2 cellular contexts compared by ENCODE assay signal in genomic region chr1:23481026-23481597, GRCh38.
TF ChIP-seq lines count a peak whose summit lies in the region.

No MANE protein-coding gene starts in this region.

TF ChIP-seq in HepG2, 621 proteins besides CTCF, POLR2A, EP300 and RAD21:
- TF ChIP-seq CREM (IDR thresholded peaks at IDR 0.05) (no peak), CREM (CRISPR knock-in tag; IDR thresholded peaks at IDR 0.05) (no peak), ZNF770 (CRISPR knock-in tag; IDR thresholded peaks at IDR 0.05) (no peak), MLXIP (CRISPR knock-in tag; IDR thresholded peaks at IDR 0.05; ENCODE audit: borderline replicate concordance) (no peak), RBM22 (optimal IDR thresholded peaks at IDR 0.05; ENCODE audit: low read length) (no peak), ZFP82 (CRISPR knock-in tag; IDR thresholded peaks at IDR 0.05; ENCODE audit: borderline replicate concordance) (no peak), IKZF4 (CRISPR knock-in tag; IDR thresholded peaks at IDR 0.05; ENCODE audit: borderline replicate concordance, low read depth, not compliant biosample characterization) (no peak), YY1 (IDR thresholded peaks at IDR 0.05; ENCODE audit: insufficient read depth, insufficient replicate concordance, low read depth, low read length) (no peak), ZFAT (CRISPR knock-in tag; conservative IDR thresholded peaks at IDR 0.05) (no peak), MXD1 (CRISPR knock-in tag; IDR thresholded peaks at IDR 0.05) (no peak), SOX13 (IDR thresholded peaks at IDR 0.05) (no peak), SOX13 (CRISPR knock-in tag; conservative IDR thresholded peaks at IDR 0.05 in 1 of 2, IDR thresholded peaks at IDR 0.05 in 1 of 2) (no peak)

TF ChIP-seq in GM12878, 131 proteins besides CTCF, POLR2A, EP300 and RAD21:
- TF ChIP-seq EED (IDR thresholded peaks at IDR 0.05; ENCODE audit: low read depth) (peak; percentile 45; the same call in 1 of the 2 replicates), JUNB (IDR thresholded peaks at IDR 0.05) (peak; percentile 60), IKZF2 (IDR thresholded peaks at IDR 0.05) (no peak)
TF ChIP-seq in GM12878: peak in this region for 2.
